24 cellular contexts compared by ENCODE assay signal in genomic region chr7:66239467-66239856, GRCh38.
"Had no signal": no experiment of that assay in that cellular context is flagged by ENCODE, and none has a peak within 500 bp of the region (broad histone marks: within the 10 kb centered on the region; RNA-seq: fewer than 3 reads in every experiment).

No MANE protein-coding gene starts in this region.

- H3K9me3 Mint-ChIP-seq: activated CD4-positive, alpha-beta memory T cell treated with anti-CD3 and anti-CD28 coated beads, Interleukin-2, amount 10 ng/mL, durations not matched to agents 7 days and 5 days; activated naive CD8-positive, alpha-beta T cell treated with anti-CD3 and anti-CD28 coated beads, Interleukin-2, amount 50 U/mL, for 24 hours; dendritic cell treated with granulocyte-macrophage colony-stimulating factor and Interleukin-4, amounts not matched to agents 40 ng/mL and 50 ng/mL, for 4 days; neural progenitor cell had no signal

- H3K27ac ChIP-seq: breast epithelium, gastroesophageal sphincter, heart left ventricle, left ventricle myocardium inferior, neural progenitor cell, psoas muscle had no signal

- H3K4me3 ChIP-seq: ascending aorta, breast epithelium, gastroesophageal sphincter, heart left ventricle, left ventricle myocardium inferior, neural progenitor cell, psoas muscle, stomach, upper lobe of left lung had no signal

- H3K36me3 Mint-ChIP-seq: activated CD8-positive, alpha-beta memory T cell treated with anti-CD3 and anti-CD28 coated beads, Interleukin-2, amount 10 ng/mL, durations not matched to agents 7 days and 5 days; naive B cell; neural progenitor cell had no signal

- H3K27me3 Mint-ChIP-seq: activated naive CD8-positive, alpha-beta T cell treated with anti-CD3 and anti-CD28 coated beads, Interleukin-2, amount 50 U/mL, for 24 hours; dendritic cell treated with granulocyte-macrophage colony-stimulating factor and Interleukin-4, amounts not matched to agents 40 ng/mL and 50 ng/mL, for 4 days; naive B cell had no signal

- H3K4me1 ChIP-seq: breast epithelium, left ventricle myocardium inferior, psoas muscle had no signal

- H3K27ac Mint-ChIP-seq: activated CD4-positive, alpha-beta memory T cell treated with anti-CD3 and anti-CD28 coated beads, Interleukin-2, amount 10 ng/mL, durations not matched to agents 7 days and 5 days; activated CD8-positive, alpha-beta memory T cell treated with anti-CD3 and anti-CD28 coated beads, Interleukin-2, amount 10 ng/mL, durations not matched to agents 7 days and 5 days; activated naive CD8-positive, alpha-beta T cell treated with anti-CD3 and anti-CD28 coated beads, Interleukin-2, amount 50 U/mL, for 24 hours; dendritic cell treated with granulocyte-macrophage colony-stimulating factor and Interleukin-4, amounts not matched to agents 40 ng/mL and 50 ng/mL, for 4 days; neural progenitor cell had no signal

- H2AFZ ChIP-seq: neural progenitor cell had no signal

- H3K27me3 ChIP-seq: ascending aorta, breast epithelium, gastroesophageal sphincter, heart left ventricle, neural progenitor cell, stomach, upper lobe of left lung had no signal

- H3K9me3 ChIP-seq: ascending aorta, breast epithelium, gastroesophageal sphincter, heart left ventricle, left ventricle myocardium inferior, psoas muscle, stomach, upper lobe of left lung had no signal

- H3K36me3 ChIP-seq: breast epithelium, neural progenitor cell had no signal

- DNase-seq: activated CD4-positive, alpha-beta memory T cell treated with anti-CD3 and anti-CD28 coated beads, Interleukin-2, amount 10 ng/mL, durations not matched to agents 7 days and 5 days; activated CD4-positive, alpha-beta T cell treated with anti-CD3 and anti-CD28 coated beads for 48 hours; activated CD4-positive, CD25-positive, alpha-beta regulatory T cell; activated CD8-positive, alpha-beta memory T cell treated with anti-CD3 and anti-CD28 coated beads, Interleukin-2, amount 10 ng/mL, durations not matched to agents 7 days and 5 days; activated naive CD8-positive, alpha-beta T cell treated with anti-CD3 and anti-CD28 coated beads, Interleukin-2, amount 50 U/mL, for 24 hours; effector CD8-positive, alpha-beta T cell; heart left ventricle; kidney glomerular epithelial cell; left ventricle myocardium inferior; mammary epithelial cell; naive B cell; psoas muscle; right cardiac atrium; small intestine; stimulated activated CD4-positive, alpha-beta T cell treated with anti-CD3 and anti-CD28 coated beads, Interleukin-4, amount 100 ng/mL, for 1 hour; stomach; T1000; upper lobe of left lung had no signal

- H3K4me3 Mint-ChIP-seq: activated CD4-positive, alpha-beta memory T cell treated with anti-CD3 and anti-CD28 coated beads, Interleukin-2, amount 10 ng/mL, durations not matched to agents 7 days and 5 days; activated CD8-positive, alpha-beta memory T cell treated with anti-CD3 and anti-CD28 coated beads, Interleukin-2, amount 10 ng/mL, durations not matched to agents 7 days and 5 days; activated naive CD8-positive, alpha-beta T cell treated with anti-CD3 and anti-CD28 coated beads, Interleukin-2, amount 50 U/mL, for 24 hours; dendritic cell treated with granulocyte-macrophage colony-stimulating factor and Interleukin-4, amounts not matched to agents 40 ng/mL and 50 ng/mL, for 4 days; naive B cell; neural progenitor cell had no signal

- ATAC-seq: activated CD8-positive, alpha-beta memory T cell treated with anti-CD3 and anti-CD28 coated beads, Interleukin-2, amount 10 ng/mL, durations not matched to agents 7 days and 5 days; activated naive CD8-positive, alpha-beta T cell treated with anti-CD3 and anti-CD28 coated beads, Interleukin-2, amount 50 U/mL, for 24 hours; esophagus mucosa; gastroesophageal sphincter; heart left ventricle; psoas muscle; right cardiac atrium had no signal

- H3K4me1 Mint-ChIP-seq: activated CD4-positive, alpha-beta memory T cell treated with anti-CD3 and anti-CD28 coated beads, Interleukin-2, amount 10 ng/mL, durations not matched to agents 7 days and 5 days; activated CD8-positive, alpha-beta memory T cell treated with anti-CD3 and anti-CD28 coated beads, Interleukin-2, amount 10 ng/mL, durations not matched to agents 7 days and 5 days had no signal
